ENCODE assay signal across 1 cellular context in genomic region chr10:132232553-132232949, GRCh38.
TF ChIP-seq lines count a peak whose summit lies in the region.

No MANE protein-coding gene starts in this region.

TF ChIP-seq in HepG2, 621 proteins besides CTCF, POLR2A, EP300 and RAD21 (continued from another document):
- TF ChIP-seq ZNF512B (CRISPR knock-in tag; IDR thresholded peaks at IDR 0.05; ENCODE audit: borderline replicate concordance) (no peak), ZNF430 (CRISPR knock-in tag; IDR thresholded peaks at IDR 0.05) (no peak), AFF4 (CRISPR knock-in tag; IDR thresholded peaks at IDR 0.05) (no peak), SALL1 (CRISPR knock-in tag; IDR thresholded peaks at IDR 0.05) (no peak), CEBPZ (IDR thresholded peaks at IDR 0.05; ENCODE audit: low read length) (no peak), TCF7L2 (IDR thresholded peaks at IDR 0.05; ENCODE audit: low read depth, low read length) (no peak), ATF6 (CRISPR knock-in tag; conservative IDR thresholded peaks at IDR 0.05) (no peak), TRAFD1 (CRISPR knock-in tag; IDR thresholded peaks at IDR 0.05; ENCODE audit: borderline replicate concordance) (no peak), CCAR2 (optimal IDR thresholded peaks at IDR 0.05; ENCODE audit: low read depth, low read length) (no peak), ZNF234 (CRISPR knock-in tag; conservative IDR thresholded peaks at IDR 0.05) (no peak)
